Comparison of ENCODE assay signal across 11 cellular contexts in genomic region chr2:98454073-98454472, GRCh38. TPM values are rescaled to one million over a fixed set of nuclear protein-coding genes. Genes with fewer than 3 reads are reported as not detected.
A peak's percentile ranks its signal among the peaks of the same experiment; 100 is the strongest.
DNase-seq lines count a peak whose midpoint lies in the region; ATAC-seq and TF ChIP-seq lines count a peak whose summit lies in the region.
"Had no signal": no experiment of that assay in that cellular context is flagged by ENCODE, and none has a peak within 500 bp of the region (broad histone marks: within the 10 kb centered on the region; RNA-seq: fewer than 3 reads in every experiment).

No MANE protein-coding gene starts in this region.

- H3K79me2 ChIP-seq in SK-N-SH (ENCODE audit: insufficient read depth) = peaks cover 47% of the 10 kb centered on the region

- peaks cover 8 to 24% of the 10 kb centered on the region in 2 experiments; a peak in 2 of 4 replicates for H3K4me1 ChIP-seq in SK-N-SH (ENCODE audit: control insufficient read depth in 1 of 2, insufficient read depth in 2 of 2, low read depth in 1 of 2, low read length in 1 of 2)
- H3K4me1 ChIP-seq in gastroesophageal sphincter = peaks cover 3 to 95% (median 29%) of the 10 kb centered on the region in 3 donors

- H3K27me3 ChIP-seq in SK-N-SH (ENCODE audit: insufficient read depth) (no peaks in the 10 kb centered on the region), gastroesophageal sphincter (no peaks in the 10 kb centered on the region)

- no peak overlapping the region for H3K9ac ChIP-seq in SK-N-SH

- H3K36me3 Mint-ChIP-seq in activated T-cell treated with anti-CD3 and anti-CD28 coated beads, Interleukin-2, amount 50 U/mL, for 4 hours (ENCODE audit: insufficient read depth) = peaks cover 11% of the 10 kb centered on the region

- TF ChIP-seq EP300 in SK-N-SH (IDR thresholded peaks at IDR 0.05; ENCODE audit: borderline replicate concordance in 1 of 2, low read depth in 1 of 2, low read length in 1 of 2) = peak; percentile 41 to 54; a peak in 1 of 4 replicates
- no peak for TF ChIP-seq EP300 in gastroesophageal sphincter (IDR thresholded peaks at IDR 0.05)

- no peaks in the 10 kb centered on the region for H3K9me3 Mint-ChIP-seq in activated T-cell treated with anti-CD3 and anti-CD28 coated beads, Interleukin-2, amount 50 U/mL, for 4 hours
- no peaks in the 10 kb centered on the region for H3K9me3 Mint-ChIP-seq in stimulated activated naive CD8-positive, alpha-beta T cell treated with anti-CD3 and anti-CD28 coated beads, Interleukin-15, amount 100 ng/mL, for 72 hours

- no peak for TF ChIP-seq POLR2A in gastroesophageal sphincter (IDR thresholded peaks at IDR 0.05)

- ATAC-seq in activated T-cell treated with anti-CD3 and anti-CD28 coated beads, Interleukin-2, amount 50 U/mL, for 4 hours = no peak
- ATAC-seq in gastroesophageal sphincter (no peak), HG03108 (IDR thresholded peaks at IDR 0.05; ENCODE audit: unreplicated experiment) (no peak), GM21619 (IDR thresholded peaks at IDR 0.05; ENCODE audit: unreplicated experiment) (no peak)
- ATAC-seq in stimulated activated naive CD8-positive, alpha-beta T cell treated with anti-CD3 and anti-CD28 coated beads, Interleukin-15, amount 100 ng/mL, for 72 hours = no peak

- POLR2A ChIA-PET in SK-N-SH (lab: Yijun Ruan, JAX) = no interaction called here

- no peak for TF ChIP-seq CTCF in SK-N-SH (IDR thresholded peaks at IDR 0.05)
- TF ChIP-seq CTCF in gastroesophageal sphincter (IDR thresholded peaks at IDR 0.05) = no peak

- peaks cover 19% of the 10 kb centered on the region; the same call in 1 of the 2 replicates for H4K20me1 ChIP-seq in SK-N-SH (ENCODE audit: insufficient read depth)

- peaks cover 96% of the 10 kb centered on the region for H3K4me1 Mint-ChIP-seq in activated T-cell treated with anti-CD3 and anti-CD28 coated beads, Interleukin-2, amount 50 U/mL, for 4 hours (ENCODE audit: low read depth)
- peaks cover 100% of the 10 kb centered on the region for H3K4me1 Mint-ChIP-seq in stimulated activated naive CD8-positive, alpha-beta T cell treated with anti-CD3 and anti-CD28 coated beads, Interleukin-15, amount 100 ng/mL, for 72 hours

- H3K36me3 ChIP-seq in SK-N-SH (replicated peaks in 1 of 2; ENCODE audit: control insufficient read depth in 1 of 2, insufficient read depth in 2 of 2, low read length in 1 of 2) = peaks cover 0 to 5% of the 10 kb centered on the region in 2 experiments
- H3K36me3 ChIP-seq in gastroesophageal sphincter = peaks cover 0 to 9% of the 10 kb centered on the region in 2 donors

- no peaks in the 10 kb centered on the region for H3K27me3 Mint-ChIP-seq in activated T-cell treated with anti-CD3 and anti-CD28 coated beads, Interleukin-2, amount 50 U/mL, for 4 hours (ENCODE audit: low read depth)
- H3K27me3 Mint-ChIP-seq in stimulated activated naive CD8-positive, alpha-beta T cell treated with anti-CD3 and anti-CD28 coated beads, Interleukin-15, amount 100 ng/mL, for 72 hours = no peaks in the 10 kb centered on the region

- CTCF ChIA-PET in SK-N-SH (lab: Yijun Ruan, JAX) = no interaction called here

- no peaks in the 10 kb centered on the region for H3K9me3 ChIP-seq in SK-N-SH
- no peaks in the 10 kb centered on the region for H3K9me3 ChIP-seq in gastroesophageal sphincter

- WGBS in SK-N-SH (ENCODE audit: low lambda C conversion rate) = 45% methylated on average over 2 of the region's 2 CpGs
- 41 to 80% methylated on average over 1 to 2 of the region's 2 CpGs for WGBS in gastroesophageal sphincter (ENCODE audit: low coverage in 1 of 2), 2 donors

- peak overlapping the region in 1 of 2 experiments; percentile 62; a peak in 1 of 4 replicates for H3K27ac ChIP-seq in SK-N-SH (ENCODE audit: low read depth in 2 of 2, low read length in 1 of 2)
- H3K27ac ChIP-seq in gastroesophageal sphincter = peak overlapping the region in 3 of 4 donors; percentile 39 to 59 (median 43)

- H3K9me2 ChIP-seq in SK-N-SH = no peaks in the 10 kb centered on the region

- H3K4me2 ChIP-seq in SK-N-SH = no peak overlapping the region

- H3F3A ChIP-seq in SK-N-SH (replicated peaks; ENCODE audit: insufficient read depth) = peaks cover 5% of the 10 kb centered on the region

- DNase-seq in activated T-cell treated with anti-CD3 and anti-CD28 coated beads, Interleukin-2, amount 50 U/mL, for 4 hours = no peak
- no peak for DNase-seq in activated T-cell treated with anti-CD3 and anti-CD28 coated beads, Interleukin-2, amount 50 U/mL, for 1 hour
- DNase-seq in SK-N-SH = no peak
- no peak for DNase-seq in stimulated activated naive CD8-positive, alpha-beta T cell treated with anti-CD3 and anti-CD28 coated beads, Interleukin-15, amount 100 ng/mL, for 72 hours
- no peak for DNase-seq in stimulated activated CD4-positive, alpha-beta T cell treated with anti-CD3 and anti-CD28 coated beads, Interleukin-15, amount 100 ng/mL, for 24 hours
- DNase-seq: mammary epithelial cell, right cardiac atrium, T-helper 9 cell had no signal

- H3K4me3 ChIP-seq in SK-N-SH (ENCODE audit: low read depth in 2 of 2, low read length in 1 of 2) (no peak overlapping the region), gastroesophageal sphincter (no peak overlapping the region)

- TF ChIP-seq RAD21 in SK-N-SH (IDR thresholded peaks at IDR 0.05; ENCODE audit: low read length) = no peak

- peak overlapping the region in 1 of 2 donors; percentile 9 for H3K27ac Mint-ChIP-seq in stimulated activated naive CD8-positive, alpha-beta T cell treated with anti-CD3 and anti-CD28 coated beads, Interleukin-15, amount 100 ng/mL, for 72 hours

- H3K4me3 Mint-ChIP-seq in activated T-cell treated with anti-CD3 and anti-CD28 coated beads, Interleukin-2, amount 50 U/mL, for 4 hours = peak overlapping the region; percentile 20
- peak overlapping the region; percentile 79 to 84 for H3K4me3 Mint-ChIP-seq in stimulated activated naive CD8-positive, alpha-beta T cell treated with anti-CD3 and anti-CD28 coated beads, Interleukin-15, amount 100 ng/mL, for 72 hours

- H2AFZ ChIP-seq in SK-N-SH (ENCODE audit: low read depth) = no peak overlapping the region

TF ChIP-seq in SK-N-SH, 30 proteins besides CTCF, POLR2A, EP300 and RAD21 (continues in another document):
- TF ChIP-seq NRF1 (IDR thresholded peaks at IDR 0.05; ENCODE audit: low read depth, low read length) (no peak), FOXJ3 (CRISPR knock-in tag; IDR thresholded peaks at IDR 0.05) (no peak), RCOR1 (IDR thresholded peaks at IDR 0.05; ENCODE audit: low read length) (0 out of 2 replicates have a peak, but pooled peaks have one; percentile 19), NFIC (IDR thresholded peaks at IDR 0.05; ENCODE audit: borderline replicate concordance) (peak; percentile 38), USF1 (IDR thresholded peaks at IDR 0.05; ENCODE audit: borderline replicate concordance, low read depth) (no peak), RFX5 (IDR thresholded peaks at IDR 0.05; ENCODE audit: low read length) (no peak), TEAD4 (IDR thresholded peaks at IDR 0.05; ENCODE audit: borderline replicate concordance, insufficient read depth) (no peak), POLR2AphosphoS5 (IDR thresholded peaks at IDR 0.05; ENCODE audit: low read depth, low read length) (peak; percentile 60), ELF1 (IDR thresholded peaks at IDR 0.05) (no peak)
- TF ChIP-seq, protein P1, sequence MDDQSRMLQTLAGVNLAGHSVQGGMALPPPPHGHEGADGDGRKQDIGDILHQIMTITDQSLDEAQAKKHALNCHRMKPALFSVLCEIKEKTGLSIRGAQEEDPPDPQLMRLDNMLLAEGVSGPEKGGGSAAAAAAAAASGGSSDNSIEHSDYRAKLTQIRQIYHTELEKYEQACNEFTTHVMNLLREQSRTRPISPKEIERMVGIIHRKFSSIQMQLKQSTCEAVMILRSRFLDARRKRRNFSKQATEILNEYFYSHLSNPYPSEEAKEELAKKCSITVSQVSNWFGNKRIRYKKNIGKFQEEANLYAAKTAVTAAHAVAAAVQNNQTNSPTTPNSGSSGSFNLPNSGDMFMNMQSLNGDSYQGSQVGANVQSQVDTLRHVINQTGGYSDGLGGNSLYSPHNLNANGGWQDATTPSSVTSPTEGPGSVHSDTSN (IDR thresholded peaks at IDR 0.05) = peak; percentile 81
- TF ChIP-seq, protein P2, sequence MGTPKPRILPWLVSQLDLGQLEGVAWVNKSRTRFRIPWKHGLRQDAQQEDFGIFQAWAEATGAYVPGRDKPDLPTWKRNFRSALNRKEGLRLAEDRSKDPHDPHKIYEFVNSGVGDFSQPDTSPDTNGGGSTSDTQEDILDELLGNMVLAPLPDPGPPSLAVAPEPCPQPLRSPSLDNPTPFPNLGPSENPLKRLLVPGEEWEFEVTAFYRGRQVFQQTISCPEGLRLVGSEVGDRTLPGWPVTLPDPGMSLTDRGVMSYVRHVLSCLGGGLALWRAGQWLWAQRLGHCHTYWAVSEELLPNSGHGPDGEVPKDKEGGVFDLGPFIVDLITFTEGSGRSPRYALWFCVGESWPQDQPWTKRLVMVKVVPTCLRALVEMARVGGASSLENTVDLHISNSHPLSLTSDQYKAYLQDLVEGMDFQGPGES (IDR thresholded peaks at IDR 0.05; ENCODE audit: low read depth, low read length) = no peak
- TF ChIP-seq, protein P3, sequence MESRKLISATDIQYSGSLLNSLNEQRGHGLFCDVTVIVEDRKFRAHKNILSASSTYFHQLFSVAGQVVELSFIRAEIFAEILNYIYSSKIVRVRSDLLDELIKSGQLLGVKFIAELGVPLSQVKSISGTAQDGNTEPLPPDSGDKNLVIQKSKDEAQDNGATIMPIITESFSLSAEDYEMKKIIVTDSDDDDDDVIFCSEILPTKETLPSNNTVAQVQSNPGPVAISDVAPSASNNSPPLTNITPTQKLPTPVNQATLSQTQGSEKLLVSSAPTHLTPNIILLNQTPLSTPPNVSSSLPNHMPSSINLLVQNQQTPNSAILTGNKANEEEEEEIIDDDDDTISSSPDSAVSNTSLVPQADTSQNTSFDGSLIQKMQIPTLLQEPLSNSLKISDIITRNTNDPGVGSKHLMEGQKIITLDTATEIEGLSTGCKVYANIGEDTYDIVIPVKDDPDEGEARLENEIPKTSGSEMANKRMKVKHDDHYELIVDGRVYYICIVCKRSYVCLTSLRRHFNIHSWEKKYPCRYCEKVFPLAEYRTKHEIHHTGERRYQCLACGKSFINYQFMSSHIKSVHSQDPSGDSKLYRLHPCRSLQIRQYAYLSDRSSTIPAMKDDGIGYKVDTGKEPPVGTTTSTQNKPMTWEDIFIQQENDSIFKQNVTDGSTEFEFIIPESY (IDR thresholded peaks at IDR 0.05; ENCODE audit: borderline replicate concordance, low read depth) = no peak

RNA-seq across cellular contexts. Expression of gene INPP4A, which starts 9.4 kb away (rescaled TPM):
- 10 to 100 TPM; 17.3 to 24.0 (median 17.3) TPM for total RNA-seq in activated T-cell treated with anti-CD3 and anti-CD28 coated beads, Interleukin-2, amount 50 U/mL, for 4 hours
- 15.0 and 18.3 TPM in 2 replicates for polyA plus RNA-seq in SK-N-SH (2012; rRNA removed)
- 7.8 and 12.0 TPM in 2 replicates for polyA plus RNA-seq in SK-N-SH (2012; cell fraction: cytosol; rRNA removed)
- 31.3 and 31.4 TPM in 2 replicates for polyA plus RNA-seq in SK-N-SH (2012; cell fraction: nucleus; rRNA removed)
- 10 to 100 TPM; 30.2 to 45.1 (median 37.8) TPM for total RNA-seq in gastroesophageal sphincter
